11 cellular contexts compared by ENCODE assay signal in genomic region chr10:88108115-88108610, GRCh38.
DNase-seq lines count a peak whose midpoint lies in the region; ATAC-seq, FAIRE-seq and TF ChIP-seq lines count a peak whose summit lies in the region.
"Had no signal": no experiment of that assay in that cellular context is flagged by ENCODE, and none has a peak within 500 bp of the region (broad histone marks: within the 10 kb centered on the region; RNA-seq: fewer than 3 reads in every experiment).

No MANE protein-coding gene starts in this region.

- peak overlapping the region; percentile 95 for H3K27ac ChIP-seq in neutrophil
- H3K27ac ChIP-seq: parathyroid adenoma, transverse colon had no signal

- H3K4me3 ChIP-seq in neutrophil (ENCODE audit: low read depth in 1 of 2, low read length in 1 of 2) = peak overlapping the region; percentile 23 to 37
- H3K4me3 ChIP-seq: esophagus squamous epithelium, transverse colon had no signal

- peaks cover 87 to 90% of the 10 kb centered on the region in 2 experiments for H3K4me1 ChIP-seq in neutrophil (ENCODE audit: control insufficient read depth in 1 of 2, insufficient read depth in 1 of 2, low read depth in 1 of 2, low read length in 1 of 2)
- H3K4me1 ChIP-seq: esophagus squamous epithelium, parathyroid adenoma, transverse colon had no signal

- peak; percentile 89 for TF ChIP-seq CTCF in neutrophil (IDR thresholded peaks at IDR 0.05)
- no peak for TF ChIP-seq CTCF in D721Med (IDR thresholded peaks at IDR 0.05; ENCODE audit: insufficient read depth, missing control alignments)

- no peaks in the 10 kb centered on the region for H3K27me3 ChIP-seq in neutrophil
- H3K27me3 ChIP-seq: esophagus squamous epithelium, transverse colon had no signal

- FAIRE-seq in D721Med (lab: Jason Lieb, UNC) = no peak

- no peaks in the 10 kb centered on the region for H3K9me3 ChIP-seq in neutrophil
- H3K9me3 ChIP-seq: esophagus squamous epithelium, transverse colon had no signal

- ATAC-seq in GM18867 (IDR thresholded peaks at IDR 0.05; ENCODE audit: unreplicated experiment) (peak; percentile 56), HG02852 (IDR thresholded peaks at IDR 0.05; ENCODE audit: unreplicated experiment) (peak; percentile 49), HG02938 (IDR thresholded peaks at IDR 0.05; ENCODE audit: unreplicated experiment) (no peak)

- DNase-seq in OCI-M1 (lab: John Stamatoyannopoulos, UW) (peak; percentile 96), GM03348 (ENCODE audit: low spot score) (no peak), D721Med (ENCODE audit: insufficient read length, low spot score) (no peak)
- DNase-seq in activated T-cell treated with anti-CD3 and anti-CD28 coated beads, Interleukin-2, amount 50 U/mL, for 48 hours = no peak
- DNase-seq: esophagus squamous epithelium, transverse colon had no signal

- no peaks in the 10 kb centered on the region for H3K36me3 ChIP-seq in neutrophil
- H3K36me3 ChIP-seq: esophagus squamous epithelium, transverse colon had no signal
